In genomic region chr4:76987153-76987562, GRCh38 we compare ENCODE assay signal across 1 cellular context.
TF ChIP-seq lines count a peak whose summit lies in the region.

No MANE protein-coding gene starts in this region.

TF ChIP-seq in SK-N-SH, 30 proteins besides CTCF, POLR2A, EP300 and RAD21 (continued from another document):
- TF ChIP-seq ZBTB33 (IDR thresholded peaks at IDR 0.05; ENCODE audit: borderline replicate concordance, low read depth) (0 out of 2 replicates have a peak, but pooled peaks have one; percentile 42), GATA2 (CRISPR knock-in tag; IDR thresholded peaks at IDR 0.05) (no peak), TCF12 (IDR thresholded peaks at IDR 0.05) (peak; percentile 98), FOSL2 (IDR thresholded peaks at IDR 0.05; ENCODE audit: borderline replicate concordance, low read depth) (peak; percentile 73; the same call in 1 of the 2 replicates), SIN3A (IDR thresholded peaks at IDR 0.05; ENCODE audit: borderline replicate concordance, low read depth, low read length) (peak; percentile 85), RXRA (IDR thresholded peaks at IDR 0.05; ENCODE audit: borderline replicate concordance, low read depth) (peak; percentile 65; the same call in 1 of the 2 replicates), PBX3 (IDR thresholded peaks at IDR 0.05) (peak; percentile 85), GABPA (IDR thresholded peaks at IDR 0.05; ENCODE audit: low read depth) (0 out of 2 replicates have a peak, but pooled peaks have one; percentile 13)
